In the genomic region with DNA sequence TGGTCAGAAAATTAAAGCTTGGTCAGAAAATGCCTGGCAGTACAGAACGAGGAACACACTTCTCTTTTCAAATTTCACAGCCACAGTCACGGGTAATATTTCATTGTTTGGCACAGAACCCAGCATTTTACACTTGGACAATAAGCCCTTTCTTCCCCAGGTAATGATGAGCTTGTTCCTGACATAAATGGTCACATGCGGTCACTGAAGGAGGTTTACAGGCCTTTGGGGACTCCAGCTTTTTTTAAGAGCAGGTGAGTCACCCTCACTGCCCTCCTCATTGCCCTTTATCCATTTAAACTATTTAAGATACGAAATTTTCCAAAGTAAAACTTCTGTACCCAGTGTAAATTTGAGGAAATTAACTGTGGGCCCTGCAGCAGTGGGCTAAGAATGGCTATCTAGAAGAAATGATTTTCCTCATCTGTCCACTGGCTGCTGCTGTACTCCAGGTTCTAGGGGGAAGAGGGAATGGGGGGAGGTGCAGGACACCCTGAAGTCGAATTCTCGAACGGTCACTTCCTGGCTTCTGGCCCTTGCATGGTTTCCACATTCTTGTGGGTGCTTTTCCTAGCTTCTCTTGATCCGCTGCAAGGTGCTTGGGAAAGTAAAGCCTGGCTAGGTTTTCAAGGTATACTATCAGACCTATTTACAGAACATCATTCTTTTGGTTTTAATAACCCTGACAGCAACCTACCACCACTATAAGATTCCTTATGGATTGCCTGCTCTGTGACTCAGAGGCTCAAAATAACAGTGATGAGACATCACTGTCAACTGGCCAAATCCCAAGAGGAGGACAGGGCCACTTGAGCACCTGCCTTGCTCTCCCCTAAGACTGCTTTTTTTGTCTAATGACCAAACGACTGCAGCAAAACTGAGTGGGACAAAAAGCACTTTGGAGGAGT, we compare ENCODE assay signal across 11 cellular contexts.
DNase-seq lines count a peak whose midpoint lies in the region; ATAC-seq and TF ChIP-seq lines count a peak whose summit lies in the region.
"Had no signal": no experiment of that assay in that cellular context is flagged by ENCODE, and none has a peak within 500 bp of the region (broad histone marks: within the 10 kb centered on the region; RNA-seq: fewer than 3 reads in every experiment).

No MANE protein-coding gene starts in this region.

- TF ChIP-seq CTCF in HFFc6 (IDR thresholded peaks at IDR 0.05) = no peak

- no peak overlapping the region; the same call in 1 of the 2 replicates for H3K4me3 ChIP-seq in SJCRH30

- peak overlapping the region; percentile 62 for H3K27ac Mint-ChIP-seq in HFFc6
- no peak overlapping the region for H3K27ac Mint-ChIP-seq in activated CD8-positive, alpha-beta T cell treated with anti-CD3 and anti-CD28 coated beads, Interleukin-2, amount 10 ng/mL, durations not matched to agents 7 days and 5 days
- H3K27ac Mint-ChIP-seq in activated CD4-positive, alpha-beta memory T cell treated with anti-CD3 and anti-CD28 coated beads, Interleukin-2, amount 10 ng/mL, durations not matched to agents 7 days and 5 days = no peak overlapping the region

- peaks cover 35% of the 10 kb centered on the region for H3K4me1 Mint-ChIP-seq in HFFc6 (ENCODE audit: low read depth)
- peaks cover 2% of the 10 kb centered on the region for H3K4me1 Mint-ChIP-seq in activated CD8-positive, alpha-beta T cell treated with anti-CD3 and anti-CD28 coated beads, Interleukin-2, amount 10 ng/mL, durations not matched to agents 7 days and 5 days (ENCODE audit: low read depth)
- H3K4me1 Mint-ChIP-seq in activated CD4-positive, alpha-beta memory T cell treated with anti-CD3 and anti-CD28 coated beads, Interleukin-2, amount 10 ng/mL, durations not matched to agents 7 days and 5 days = no peaks in the 10 kb centered on the region

- H3K9me3 Mint-ChIP-seq in HFFc6 = no peaks in the 10 kb centered on the region
- H3K9me3 Mint-ChIP-seq in activated CD8-positive, alpha-beta T cell treated with anti-CD3 and anti-CD28 coated beads, Interleukin-2, amount 10 ng/mL, durations not matched to agents 7 days and 5 days (ENCODE audit: insufficient read depth) = no peaks in the 10 kb centered on the region
- H3K9me3 Mint-ChIP-seq in activated CD4-positive, alpha-beta memory T cell treated with anti-CD3 and anti-CD28 coated beads, Interleukin-2, amount 10 ng/mL, durations not matched to agents 7 days and 5 days = no peaks in the 10 kb centered on the region
- H3K9me3 Mint-ChIP-seq: CD4-positive, CD25-positive, alpha-beta regulatory T cell had no signal

- no peaks in the 10 kb centered on the region for H3K27me3 ChIP-seq in SJCRH30

- peaks cover 66% of the 10 kb centered on the region for H3K4me1 ChIP-seq in SJCRH30

- H3K36me3 ChIP-seq in SJCRH30 = peaks cover 21% of the 10 kb centered on the region

- POLR2A ChIA-PET in activated CD8-positive, alpha-beta T cell treated with anti-CD3 and anti-CD28 coated beads, Interleukin-2, amount 10 ng/mL, durations not matched to agents 7 days and 5 days (lab: Charles Lee) = no interaction called here
- POLR2A ChIA-PET in activated CD4-positive, alpha-beta memory T cell treated with anti-CD3 and anti-CD28 coated beads, Interleukin-2, amount 10 ng/mL, durations not matched to agents 7 days and 5 days (lab: Charles Lee) = no interaction called here

- H3K36me3 Mint-ChIP-seq in HFFc6 (ENCODE audit: low read depth) = peaks cover 25% of the 10 kb centered on the region
- peaks cover 45% of the 10 kb centered on the region for H3K36me3 Mint-ChIP-seq in activated CD8-positive, alpha-beta T cell treated with anti-CD3 and anti-CD28 coated beads, Interleukin-2, amount 10 ng/mL, durations not matched to agents 7 days and 5 days (ENCODE audit: low read depth)
- H3K36me3 Mint-ChIP-seq in activated CD4-positive, alpha-beta memory T cell treated with anti-CD3 and anti-CD28 coated beads, Interleukin-2, amount 10 ng/mL, durations not matched to agents 7 days and 5 days (ENCODE audit: low read depth) = peaks cover 42% of the 10 kb centered on the region

- intact Hi-C loops in left cardiac atrium (cut with DNase I) = no loop called here

- DNase-seq in 8988T (peak; percentile 17), HFFc6 (peak; percentile 79), SJCRH30 (peak; percentile 66 to 91), left cardiac atrium (no peak), left lobe of liver (ENCODE audit: low spot score) (no peak)
- DNase-seq in activated CD8-positive, alpha-beta T cell treated with anti-CD3 and anti-CD28 coated beads, Interleukin-2, amount 10 ng/mL, durations not matched to agents 7 days and 5 days = no peak
- no peak for DNase-seq in activated CD4-positive, alpha-beta memory T cell treated with anti-CD3 and anti-CD28 coated beads, Interleukin-2, amount 10 ng/mL, durations not matched to agents 7 days and 5 days
- DNase-seq: amygdala; CD4-positive, CD25-positive, alpha-beta regulatory T cell; stimulated activated CD4-positive, alpha-beta T cell treated with anti-CD3 and anti-CD28 coated beads, Interleukin-1b, Interleukin-23, amount 100 ng/mL, for 48 hours had no signal

- ATAC-seq in left cardiac atrium (peak; percentile 80 to 88), left lobe of liver (no peak), GM21447 (IDR thresholded peaks at IDR 0.05; ENCODE audit: unreplicated experiment) (no peak)
- no peak for ATAC-seq in activated CD8-positive, alpha-beta T cell treated with anti-CD3 and anti-CD28 coated beads, Interleukin-2, amount 10 ng/mL, durations not matched to agents 7 days and 5 days

- no peaks in the 10 kb centered on the region; the same call in 1 of the 2 replicates for H3K27me3 Mint-ChIP-seq in HFFc6 (ENCODE audit: insufficient read depth)
- no peaks in the 10 kb centered on the region for H3K27me3 Mint-ChIP-seq in activated CD8-positive, alpha-beta T cell treated with anti-CD3 and anti-CD28 coated beads, Interleukin-2, amount 10 ng/mL, durations not matched to agents 7 days and 5 days (ENCODE audit: low read depth)
- H3K27me3 Mint-ChIP-seq in activated CD4-positive, alpha-beta memory T cell treated with anti-CD3 and anti-CD28 coated beads, Interleukin-2, amount 10 ng/mL, durations not matched to agents 7 days and 5 days = no peaks in the 10 kb centered on the region
- H3K27me3 Mint-ChIP-seq: CD4-positive, CD25-positive, alpha-beta regulatory T cell had no signal

- peak overlapping the region; percentile 64 for H3K4me3 Mint-ChIP-seq in HFFc6
- no peak overlapping the region for H3K4me3 Mint-ChIP-seq in activated CD8-positive, alpha-beta T cell treated with anti-CD3 and anti-CD28 coated beads, Interleukin-2, amount 10 ng/mL, durations not matched to agents 7 days and 5 days
- no peak overlapping the region for H3K4me3 Mint-ChIP-seq in activated CD4-positive, alpha-beta memory T cell treated with anti-CD3 and anti-CD28 coated beads, Interleukin-2, amount 10 ng/mL, durations not matched to agents 7 days and 5 days
- H3K4me3 Mint-ChIP-seq: CD4-positive, CD25-positive, alpha-beta regulatory T cell had no signal

- H3K9me3 ChIP-seq in SJCRH30 (replicated peaks) = no peaks in the 10 kb centered on the region

- CTCF ChIA-PET in activated CD8-positive, alpha-beta T cell treated with anti-CD3 and anti-CD28 coated beads, Interleukin-2, amount 10 ng/mL, durations not matched to agents 7 days and 5 days (lab: Charles Lee) = interaction anchor here (1.2 kb wide), 1 partner anchor 96 kb away, joined by 3 read pairs; no protein-coding TSS in a partner anchor
- CTCF ChIA-PET in activated CD4-positive, alpha-beta memory T cell treated with anti-CD3 and anti-CD28 coated beads, Interleukin-2, amount 10 ng/mL, durations not matched to agents 7 days and 5 days (lab: Charles Lee) = no interaction called here

- peak overlapping the region; percentile 95 for H3K27ac ChIP-seq in SJCRH30

Comparison
In these comparisons a context has a peak if more than half of its experiments do, and no peak if none do; other contexts are left out.
1. DNase-seq: peak in 8988T (single experiment), HFFc6 (single experiment) and SJCRH30 (2 of 2); none in left cardiac atrium (single experiment), left lobe of liver (single experiment), activated CD8-positive, alpha-beta T cell treated with anti-CD3 and anti-CD28 coated beads, Interleukin-2, amount 10 ng/mL, durations not matched to agents 7 days and 5 days (single experiment) and activated CD4-positive, alpha-beta memory T cell treated with anti-CD3 and anti-CD28 coated beads, Interleukin-2, amount 10 ng/mL, durations not matched to agents 7 days and 5 days (single experiment).
2. ATAC-seq: peak in left cardiac atrium (2 of 2); none in left lobe of liver (single experiment), GM21447 (single experiment) and activated CD8-positive, alpha-beta T cell treated with anti-CD3 and anti-CD28 coated beads, Interleukin-2, amount 10 ng/mL, durations not matched to agents 7 days and 5 days (single experiment).